ENCODE assay signal across 23 cellular contexts in the genomic region with DNA sequence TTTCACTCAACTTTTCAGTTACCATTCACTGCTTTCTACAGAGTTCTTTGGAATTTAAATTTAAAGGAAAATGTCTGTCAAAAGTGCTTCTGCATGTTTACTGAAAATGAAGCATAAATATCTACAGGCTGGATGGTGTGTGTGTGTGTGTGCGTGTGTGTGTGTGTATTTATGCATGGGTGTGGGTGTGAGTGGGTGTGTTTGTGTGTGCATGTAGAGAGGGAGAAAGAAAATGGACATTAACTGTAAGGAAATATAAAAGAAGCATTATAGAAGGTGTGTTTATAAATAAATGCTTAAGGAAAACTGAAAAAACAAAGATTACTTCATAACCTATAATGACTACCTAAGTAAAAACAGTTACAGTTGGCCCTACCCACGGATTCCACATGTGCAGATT. TPM values are rescaled to one million over a fixed set of nuclear protein-coding genes. Genes with fewer than 3 reads are reported as not detected.
A peak's percentile ranks its signal among the peaks of the same experiment; 100 is the strongest.
DNase-seq lines count a peak whose midpoint lies in the region; ATAC-seq, FAIRE-seq and TF ChIP-seq lines count a peak whose summit lies in the region.
"Had no signal": no experiment of that assay in that cellular context is flagged by ENCODE, and none has a peak within 500 bp of the region (broad histone marks: within the 10 kb centered on the region; RNA-seq: fewer than 3 reads in every experiment).

No MANE protein-coding gene starts in this region.

- TF ChIP-seq EP300 in K562 (IDR thresholded peaks at IDR 0.05; ENCODE audit: low read length) = no peak

- H3K4me3 ChIP-seq in K562 (no peak overlapping the region), esophagus squamous epithelium (no peak overlapping the region)
- H3K4me3 ChIP-seq: BLaER1 had no signal

- in situ Hi-C loops in K562 (cut with MboI) = no loop called here

- H3K79me2 ChIP-seq in H9 (ENCODE audit: insufficient read depth, low read length) (no peaks in the 10 kb centered on the region), K562 (ENCODE audit: control insufficient read depth, insufficient read depth, low read length) (no peaks in the 10 kb centered on the region)

- H2BK12ac ChIP-seq in H9 (ENCODE audit: insufficient read length, low read depth, low read length) = no peak overlapping the region

- H3K9ac ChIP-seq in H9 (ENCODE audit: extremely low read depth, insufficient read length, low read length) = no peak overlapping the region
- no peak overlapping the region for H3K9ac ChIP-seq in K562 (ENCODE audit: insufficient read depth in 1 of 2, low read depth in 2 of 2, low read length in 2 of 2)
- H3K9ac ChIP-seq: BLaER1 had no signal

- no peak overlapping the region for H2AK5ac ChIP-seq in H9 (ENCODE audit: insufficient read length, low read length)

- DNase-seq in H9 (no peak), T-helper 17 cell (no peak), K562 (ENCODE audit: extremely low read depth in 1 of 4, low spot score in 3 of 4) (no peak), progenitor cell of endocrine pancreas (ENCODE audit: low spot score, unreplicated experiment) (no peak), RPMI8226 (no peak), esophagus squamous epithelium (lab: John Stamatoyannopoulos, UW) (no peak), SK-N-DZ (ENCODE audit: low spot score) (no peak)
- DNase-seq: 8988T; ACHN; BE2C; C1 segment of cervical spinal cord; CD4-positive, alpha-beta memory T cell; CD4-positive, CD25-positive, alpha-beta regulatory T cell; CD8-positive, alpha-beta memory T cell; COR-L47; DMS 273 treated with DMSO at 0.1 percent for 48 hours; DMS79 treated with DMSO at 0.1 percent for 48 hours; GF-D8 had no signal

- no peak overlapping the region for H3K4ac ChIP-seq in H9 (ENCODE audit: low read depth, low read length)

- H3K23ac ChIP-seq in H9 (ENCODE audit: insufficient read length, low read depth, low read length) = no peak overlapping the region

- peaks cover 43% of the 10 kb centered on the region; the same call in 2 of the 3 replicates for H3K36me3 ChIP-seq in K562 (ENCODE audit: control insufficient read depth, insufficient read depth, low read length)
- peaks cover 0 to 30% (median 0%) of the 10 kb centered on the region in 3 donors for H3K36me3 ChIP-seq in esophagus squamous epithelium
- H3K36me3 ChIP-seq: BE2C had no signal

- H3K56ac ChIP-seq in H9 (ENCODE audit: insufficient read length, low read depth, low read length) = no peak overlapping the region

- H3K27ac Mint-ChIP-seq in H9 = peak overlapping the region in 2 of 3 experiments; percentile 29 to 49; a peak in 4 of 7 replicates
- peak overlapping the region; percentile 14 for H3K27ac Mint-ChIP-seq in T-helper 17 cell
- H3K27ac Mint-ChIP-seq in progenitor cell of endocrine pancreas = peak overlapping the region; percentile 25
- H3K27ac Mint-ChIP-seq: CD4-positive, alpha-beta memory T cell; CD4-positive, CD25-positive, alpha-beta regulatory T cell; CD8-positive, alpha-beta memory T cell had no signal

- H3K27ac ChIP-seq in H9 (ENCODE audit: insufficient read length, low read depth, low read length) = no peak overlapping the region
- H3K27ac ChIP-seq in K562 (ENCODE audit: extremely low read depth, low read depth, low read length) = no peak overlapping the region
- H3K27ac ChIP-seq in esophagus squamous epithelium = no peak overlapping the region
- H3K27ac ChIP-seq: BLaER1 had no signal

- BruUV-seq in K562 (replicated peaks; lab: Mats Ljungman, UMichigan) = no TSS peak

- intact Hi-C loops in K562 (cut with micrococcal nuclease) = no loop called here
- intact Hi-C loops in esophagus squamous epithelium (cut with DNase I) = no loop called here

- H3K79me1 ChIP-seq in H9 (ENCODE audit: insufficient read depth, low read depth, low read length, poor library complexity, severe bottlenecking) = no peaks in the 10 kb centered on the region

- H3K9me3 Mint-ChIP-seq in H9 = no peaks in the 10 kb centered on the region
- H3K9me3 Mint-ChIP-seq in progenitor cell of endocrine pancreas (ENCODE audit: low read depth) = no peaks in the 10 kb centered on the region
- H3K9me3 Mint-ChIP-seq: CD14-positive monocyte; CD4-positive, alpha-beta memory T cell; CD8-positive, alpha-beta memory T cell had no signal

- no peak for TF ChIP-seq POLR2A in K562 (conservative IDR thresholded peaks at IDR 0.05)
- TF ChIP-seq POLR2A in esophagus squamous epithelium (IDR thresholded peaks at IDR 0.05) = no peak

- H3K9me3 ChIP-seq in H9 (ENCODE audit: control insufficient read depth, low read depth, low read length) = no peaks in the 10 kb centered on the region
- no peaks in the 10 kb centered on the region for H3K9me3 ChIP-seq in T-helper 17 cell (ENCODE audit: control insufficient read depth, low read length, poor library complexity, severe bottlenecking)
- no peaks in the 10 kb centered on the region for H3K9me3 ChIP-seq in K562 (replicated peaks; ENCODE audit: control insufficient read depth, insufficient read depth, low read depth, low read length)
- no peaks in the 10 kb centered on the region for H3K9me3 ChIP-seq in esophagus squamous epithelium
- H3K9me3 ChIP-seq: BE2C, BLaER1 had no signal

- H3K4me1 Mint-ChIP-seq in H9 = no peaks in the 10 kb centered on the region
- H3K4me1 Mint-ChIP-seq in T-helper 17 cell = peaks cover 4% of the 10 kb centered on the region
- peaks cover 8% of the 10 kb centered on the region for H3K4me1 Mint-ChIP-seq in progenitor cell of endocrine pancreas (ENCODE audit: low read depth)
- H3K4me1 Mint-ChIP-seq: CD14-positive monocyte; CD4-positive, alpha-beta memory T cell; CD4-positive, CD25-positive, alpha-beta regulatory T cell; CD8-positive, alpha-beta memory T cell had no signal

- POLR2A ChIA-PET in K562 (lab: Yijun Ruan, JAX) = no interaction called here

- H2BK120ac ChIP-seq in H9 (ENCODE audit: low read depth, low read length, poor library complexity, severe bottlenecking) = no peak overlapping the region

- H3K14ac ChIP-seq in H9 (ENCODE audit: insufficient read depth, low read length) = no peak overlapping the region

- H4K20me1 ChIP-seq in H9 (ENCODE audit: control insufficient read depth, insufficient read depth, insufficient read length) (no peaks in the 10 kb centered on the region), K562 (replicated peaks; ENCODE audit: control insufficient read depth, insufficient read depth, low read length) (no peaks in the 10 kb centered on the region)
- H4K20me1 ChIP-seq: BLaER1 had no signal

- no peak overlapping the region for H4K5ac ChIP-seq in H9 (ENCODE audit: insufficient read length, low read depth, low read length)

- H2BK15ac ChIP-seq in H9 (ENCODE audit: low read depth, low read length) = no peak overlapping the region

- H4K91ac ChIP-seq in H9 (ENCODE audit: insufficient read length, low read depth, low read length) = no peak overlapping the region

- no peak for ATAC-seq in T-helper 17 cell
- no peak for ATAC-seq in K562
- no peak for ATAC-seq in GM19035 (IDR thresholded peaks at IDR 0.05; ENCODE audit: unreplicated experiment)

- H3K4me2 ChIP-seq in H9 (ENCODE audit: insufficient read depth, insufficient read length, low read length) (no peak overlapping the region), K562 (ENCODE audit: insufficient read depth, low read length) (no peak overlapping the region)
- H3K4me2 ChIP-seq: BLaER1 had no signal

- H3K23me2 ChIP-seq in H9 (ENCODE audit: insufficient read length, low read depth, low read length, poor library complexity, severe bottlenecking) = no peaks in the 10 kb centered on the region

- H3T11ph ChIP-seq in H9 (ENCODE audit: low read length) = no peak overlapping the region

- no CpG with 5 or more reads among the region's 2 CpGs for WGBS in H9 (ENCODE audit: extremely low coverage, insufficient read length, low lambda C conversion rate)
- 90% methylated on average over 2 of the region's 2 CpGs for WGBS in K562 (ENCODE audit: insufficient coverage, low coverage, missing lambda C conversion rate)
- 94 to 98% methylated on average over 2 of the region's 2 CpGs for WGBS in esophagus squamous epithelium, 2 donors

- no peak overlapping the region for H2BK20ac ChIP-seq in H9 (ENCODE audit: low read depth, low read length, poor library complexity, severe bottlenecking)

- TF ChIP-seq RAD21 in K562 (CRISPR knock-in tag; conservative IDR thresholded peaks at IDR 0.05 in 1 of 2, IDR thresholded peaks at IDR 0.05 in 1 of 2) = no peak

- CTCF ChIA-PET in K562 (lab: Yijun Ruan, JAX; ENCODE audit: low intra/inter-chr PET ratio) = no interaction called here

- no peaks in the 10 kb centered on the region for H3K4me1 ChIP-seq in H9 (ENCODE audit: insufficient read depth, low read length)
- no peaks in the 10 kb centered on the region for H3K4me1 ChIP-seq in K562 (replicated peaks in 1 of 2; ENCODE audit: control insufficient read depth in 2 of 2, insufficient read depth in 2 of 2, low read length in 2 of 2)
- no peaks in the 10 kb centered on the region for H3K4me1 ChIP-seq in esophagus squamous epithelium
- H3K4me1 ChIP-seq: BE2C, BLaER1 had no signal

- TF ChIP-seq CTCF in H9 (conservative IDR thresholded peaks at IDR 0.05) = no peak
- TF ChIP-seq CTCF in K562 (IDR thresholded peaks at IDR 0.05 in 2 of 3, conservative IDR thresholded peaks at IDR 0.05 in 1 of 3; ENCODE audit: insufficient read depth in 2 of 3, low read depth in 1 of 3, low read length in 3 of 3) = no peak
- no peak for TF ChIP-seq CTCF in progenitor cell of endocrine pancreas (IDR thresholded peaks at IDR 0.05; ENCODE audit: unreplicated experiment)
- TF ChIP-seq CTCF in esophagus squamous epithelium (IDR thresholded peaks at IDR 0.05) = no peak

- H2BK5ac ChIP-seq in H9 (ENCODE audit: insufficient read length, low read length) = no peak overlapping the region

- H3K27me3 Mint-ChIP-seq in H9 (ENCODE audit: low read depth) (no peaks in the 10 kb centered on the region), T-helper 17 cell (no peaks in the 10 kb centered on the region), progenitor cell of endocrine pancreas (no peaks in the 10 kb centered on the region)
- H3K27me3 Mint-ChIP-seq: CD4-positive, alpha-beta memory T cell; CD4-positive, CD25-positive, alpha-beta regulatory T cell; CD8-positive, alpha-beta memory T cell had no signal

- H3K36me3 Mint-ChIP-seq in H9 (ENCODE audit: insufficient read depth in 1 of 3, low read depth in 3 of 3) (peaks cover 3 to 17% (median 12%) of the 10 kb centered on the region in 3 experiments; a peak in 5 of 7 replicates), T-helper 17 cell (ENCODE audit: low read depth) (no peaks in the 10 kb centered on the region), progenitor cell of endocrine pancreas (ENCODE audit: insufficient read depth) (peaks cover 4% of the 10 kb centered on the region)

- H3K4me3 Mint-ChIP-seq in H9 (no peak overlapping the region), T-helper 17 cell (no peak overlapping the region), progenitor cell of endocrine pancreas (ENCODE audit: low read depth) (no peak overlapping the region)
- H3K4me3 Mint-ChIP-seq: CD14-positive monocyte; CD4-positive, alpha-beta memory T cell; CD4-positive, CD25-positive, alpha-beta regulatory T cell; CD8-positive, alpha-beta memory T cell had no signal

- no peaks in the 10 kb centered on the region for H3K27me3 ChIP-seq in H9 (ENCODE audit: insufficient read depth, low read length)
- no peaks in the 10 kb centered on the region for H3K27me3 ChIP-seq in K562 (ENCODE audit: control insufficient read depth in 2 of 2, insufficient read depth in 2 of 2, low read length in 2 of 2)
- H3K27me3 ChIP-seq in esophagus squamous epithelium = no peaks in the 10 kb centered on the region
- H3K27me3 ChIP-seq: BE2C, BLaER1 had no signal

- H2AFZ ChIP-seq in H9 (ENCODE audit: low read length) (no peak overlapping the region), K562 (ENCODE audit: low read depth, low read length) (no peak overlapping the region)

- H3K18ac ChIP-seq in H9 (ENCODE audit: insufficient read length, low read depth, low read length) = no peak overlapping the region

- H4K8ac ChIP-seq in H9 (replicated peaks; ENCODE audit: insufficient read length, low read depth, low read length) = no peak overlapping the region

- H3K9me1 ChIP-seq in K562 (ENCODE audit: control insufficient read depth, insufficient read depth, low read length) = no peaks in the 10 kb centered on the region

- FAIRE-seq in K562 (lab: Jason Lieb, UNC) = no peak
- FAIRE-seq: GM12891, GM19239 had no signal

RNA-seq across cellular contexts. Expression of a gene that starts 43.2 kb away (rescaled TPM):
- total RNA-seq in H9 (2021) = 41.1 and 41.5 TPM in 2 replicates
- total RNA-seq in T-helper 17 cell = 1 to 10 TPM; 2.1 to 3.4 TPM
- total RNA-seq in K562 (2011; cell fraction: chromatin; rRNA removed; ENCODE audit: low replicate concordance) = 63.6 and 145 TPM in 2 replicates
- 20.5 and 27.0 TPM in 2 replicates for total RNA-seq in K562 (2011; cell fraction: nucleolus; rRNA removed)
- 47.0 and 63.5 TPM in 2 replicates for total RNA-seq in K562 (2011; cell fraction: nucleoplasm; rRNA removed)
- 29.3 and 36.7 TPM in 2 replicates for total RNA-seq in K562 (2014; rRNA removed)
- 58.5 and 62.6 TPM in 2 replicates for total RNA-seq in K562 (2014; rRNA removed; fragmentation: Illumina TruSeq; extraction: Trizol)
- 41.5 and 43.4 TPM in 2 replicates for total RNA-seq in K562 (2015; rRNA removed; fragmentation: Illumina TruSeq; extraction: Trizol)
- total RNA-seq in K562 (2021) = 37.8 and 39.9 TPM in 2 replicates
- polyA plus RNA-seq in K562 (2011; rRNA removed) = 76.1 and 87.1 TPM in 2 replicates
- polyA plus RNA-seq in K562 (2011; cell fraction: cytosol; rRNA removed) = 10.9 and 26.7 TPM in 2 replicates
- 72.7 and 134 TPM in 2 replicates for polyA plus RNA-seq in K562 (2011; cell fraction: nucleus; rRNA removed)
- polyA plus RNA-seq in K562 (2012) = 35.6 and 36.1 TPM in 2 replicates
- 43.1 and 44.3 TPM in 2 replicates for polyA plus RNA-seq in K562 (2014; fragmentation: Illumina TruSeq; extraction: Trizol)
- 100 to 1,000 TPM; 106 to 120 TPM for polyA plus RNA-seq in K562 (2014; fragmentation: Nextera tagmentation; extraction: Ambion mirVana)
- 59.9 and 64.0 TPM in 2 replicates for polyA plus RNA-seq in K562 (2014; rRNA removed)
- 105 TPM in 2 replicates for polyA minus RNA-seq in K562 (2011; rRNA and poly(A)+ RNA removed)
- polyA minus RNA-seq in K562 (2011; cell fraction: cytosol; rRNA and poly(A)+ RNA removed) = 15.4 and 24.1 TPM in 2 replicates
- 68.9 and 125 TPM in 2 replicates for polyA minus RNA-seq in K562 (2011; cell fraction: nucleus; rRNA and poly(A)+ RNA removed)
- total RNA-seq in progenitor cell of endocrine pancreas = 38.1 and 40.0 TPM in 2 replicates
- 10 to 100 TPM; 10.5 to 18.7 (median 14.2) TPM for total RNA-seq in esophagus squamous epithelium
- polyA plus RNA-seq in SK-N-DZ (2014; cell fraction: cytosol; rRNA removed) = 100 and 102 TPM in 2 replicates
- 203 and 234 TPM in 2 replicates for polyA plus RNA-seq in SK-N-DZ (2014; cell fraction: nucleus; rRNA removed)
